10 cellular contexts compared by ENCODE assay signal in genomic region chr12:131836193-131836592, GRCh38. TPM values are rescaled to one million over a fixed set of nuclear protein-coding genes. Genes with fewer than 3 reads are reported as not detected.
A peak's percentile ranks its signal among the peaks of the same experiment; 100 is the strongest.
DNase-seq lines count a peak whose midpoint lies in the region; ATAC-seq and TF ChIP-seq lines count a peak whose summit lies in the region.
"Had no signal": no experiment of that assay in that cellular context is flagged by ENCODE, and none has a peak within 500 bp of the region (broad histone marks: within the 10 kb centered on the region; RNA-seq: fewer than 3 reads in every experiment).

No MANE protein-coding gene starts in this region.

- peaks cover 6% of the 10 kb centered on the region for H3K4me1 Mint-ChIP-seq in neural progenitor cell
- H3K4me1 Mint-ChIP-seq: activated naive CD8-positive, alpha-beta T cell treated with anti-CD3 and anti-CD28 coated beads, Interleukin-2, amount 10 ng/mL, durations not matched to agents 7 days and 5 days; IgD-negative memory B cell had no signal

- no peak overlapping the region for H3K27ac Mint-ChIP-seq in neural progenitor cell
- H3K27ac Mint-ChIP-seq: activated CD4-positive, alpha-beta memory T cell treated with anti-CD3 and anti-CD28 coated beads, Interleukin-2, amount 10 ng/mL, durations not matched to agents 7 days and 5 days; activated naive CD8-positive, alpha-beta T cell treated with anti-CD3 and anti-CD28 coated beads, Interleukin-2, amount 10 ng/mL, durations not matched to agents 7 days and 5 days; IgD-negative memory B cell had no signal

- H3F3A ChIP-seq in Loucy (ENCODE audit: low read depth) (no peaks in the 10 kb centered on the region), neural progenitor cell (ENCODE audit: low read depth) (peaks cover 3% of the 10 kb centered on the region)

- peak; percentile 37 for TF ChIP-seq CTCF in GM06990 (IDR thresholded peaks at IDR 0.05; ENCODE audit: insufficient read depth, low read length, poor library complexity, severe bottlenecking)
- TF ChIP-seq CTCF in Loucy (conservative IDR thresholded peaks at IDR 0.05; ENCODE audit: low read length), result peak; percentile 61
- TF ChIP-seq CTCF in choroid plexus epithelial cell (conservative IDR thresholded peaks at IDR 0.05; ENCODE audit: low read depth, low read length), result peak; percentile 56
- TF ChIP-seq CTCF in neural progenitor cell (IDR thresholded peaks at IDR 0.05), result peak; percentile 17

- no peak overlapping the region for H3K4me3 Mint-ChIP-seq in neural progenitor cell
- H3K4me3 Mint-ChIP-seq: activated CD4-positive, alpha-beta memory T cell treated with anti-CD3 and anti-CD28 coated beads, Interleukin-2, amount 10 ng/mL, durations not matched to agents 7 days and 5 days; activated naive CD8-positive, alpha-beta T cell treated with anti-CD3 and anti-CD28 coated beads, Interleukin-2, amount 10 ng/mL, durations not matched to agents 7 days and 5 days; IgD-negative memory B cell had no signal

- no peaks in the 10 kb centered on the region for H3K9me3 Mint-ChIP-seq in neural progenitor cell
- H3K9me3 Mint-ChIP-seq: activated CD4-positive, alpha-beta memory T cell treated with anti-CD3 and anti-CD28 coated beads, Interleukin-2, amount 10 ng/mL, durations not matched to agents 7 days and 5 days; activated naive CD8-positive, alpha-beta T cell treated with anti-CD3 and anti-CD28 coated beads, Interleukin-2, amount 10 ng/mL, durations not matched to agents 7 days and 5 days; IgD-negative memory B cell had no signal

- no peaks in the 10 kb centered on the region for H3K36me3 ChIP-seq in GM06990 (ENCODE audit: control insufficient read depth, insufficient read depth, low read length)
- no peaks in the 10 kb centered on the region for H3K36me3 ChIP-seq in Loucy (ENCODE audit: insufficient read depth, low read length)
- no peaks in the 10 kb centered on the region for H3K36me3 ChIP-seq in neural progenitor cell

- H3K4me3 ChIP-seq in GM06990 (replicated peaks; ENCODE audit: low read depth, low read length) (no peak overlapping the region), Loucy (ENCODE audit: low read length, poor library complexity, severe bottlenecking) (no peak overlapping the region), choroid plexus epithelial cell (ENCODE audit: low read depth, low read length) (no peak overlapping the region), neural progenitor cell (no peak overlapping the region)

- DNase-seq in GM06990 (ENCODE audit: extremely low read depth, insufficient read length) (no peak), choroid plexus epithelial cell (ENCODE audit: low read depth) (peak; percentile 45), neural progenitor cell (ENCODE audit: low spot score) (no peak)
- DNase-seq: activated CD4-positive, alpha-beta memory T cell treated with anti-CD3 and anti-CD28 coated beads, Interleukin-2, amount 10 ng/mL, durations not matched to agents 7 days and 5 days; activated naive CD8-positive, alpha-beta T cell treated with anti-CD3 and anti-CD28 coated beads, Interleukin-2, amount 10 ng/mL, durations not matched to agents 7 days and 5 days had no signal

- ATAC-seq in GM19452 (IDR thresholded peaks at IDR 0.05; ENCODE audit: unreplicated experiment) (no peak), HG02759 (IDR thresholded peaks at IDR 0.05; ENCODE audit: unreplicated experiment) (no peak)
- no peak for ATAC-seq in activated CD4-positive, CD25-positive, alpha-beta regulatory T cell treated with anti-CD3 and anti-CD28 coated beads, Interleukin-2, amount 50 U/mL, for 24 hours

- H3K79me2 ChIP-seq in Loucy (ENCODE audit: insufficient read depth, low read length) (no peaks in the 10 kb centered on the region), neural progenitor cell (ENCODE audit: low read depth) (no peaks in the 10 kb centered on the region)

- no peak overlapping the region for H3K4me2 ChIP-seq in Loucy (ENCODE audit: low read depth, low read length, poor library complexity, severe bottlenecking)
- H3K4me2 ChIP-seq in neural progenitor cell, result no peak overlapping the region

- peaks cover 7% of the 10 kb centered on the region for H3K27me3 Mint-ChIP-seq in neural progenitor cell (ENCODE audit: insufficient read depth, low read depth)

- H3K4me1 ChIP-seq in Loucy (ENCODE audit: insufficient read depth, low read length, poor library complexity, severe bottlenecking) (peaks cover 7% of the 10 kb centered on the region), neural progenitor cell (no peaks in the 10 kb centered on the region)

- H3K27ac ChIP-seq in neural progenitor cell, result no peak overlapping the region

- H3K27me3 ChIP-seq in GM06990 (replicated peaks; ENCODE audit: control insufficient read depth, insufficient read depth, low read length) (no peaks in the 10 kb centered on the region), Loucy (ENCODE audit: insufficient read depth, low read length, poor library complexity, severe bottlenecking) (no peaks in the 10 kb centered on the region), neural progenitor cell (peaks cover 12% of the 10 kb centered on the region)

- H3K9me3 ChIP-seq in Loucy (ENCODE audit: insufficient read depth, low read depth, low read length), result no peaks in the 10 kb centered on the region
- H3K9me3 ChIP-seq in neural progenitor cell (ENCODE audit: low read depth), result no peaks in the 10 kb centered on the region

- 0 out of 2 replicates have a peak overlapping the region, but pooled peaks have one; percentile 12 for H2AFZ ChIP-seq in Loucy (ENCODE audit: low read length)
- no peak overlapping the region for H2AFZ ChIP-seq in neural progenitor cell (replicated peaks)

- H3K9me2 ChIP-seq in Loucy (replicated peaks; ENCODE audit: low read depth, low read length), result no peaks in the 10 kb centered on the region

- H3K36me3 Mint-ChIP-seq in neural progenitor cell, result no peaks in the 10 kb centered on the region
- H3K36me3 Mint-ChIP-seq: activated naive CD8-positive, alpha-beta T cell treated with anti-CD3 and anti-CD28 coated beads, Interleukin-2, amount 10 ng/mL, durations not matched to agents 7 days and 5 days; IgD-negative memory B cell had no signal

- H3K9ac ChIP-seq in Loucy (ENCODE audit: low read depth, low read length, poor library complexity, severe bottlenecking), result no peak overlapping the region
- no peak overlapping the region for H3K9ac ChIP-seq in neural progenitor cell

- H4K20me1 ChIP-seq in Loucy (ENCODE audit: insufficient read depth, low read length, poor library complexity, severe bottlenecking), result no peaks in the 10 kb centered on the region
- H4K20me1 ChIP-seq in neural progenitor cell (ENCODE audit: low read depth), result no peaks in the 10 kb centered on the region

RNA-seq across cellular contexts. Expression of gene MMP17, which starts 8.0 kb away (rescaled TPM):
- 2.1 and 7.1 TPM in 2 replicates for total RNA-seq in neural progenitor cell (ENCODE audit: low replicate concordance)

RNA-seq across cellular contexts. Expression of gene ULK1, which starts 58.2 kb away (rescaled TPM):
- 4.9 and 16.0 TPM in 2 replicates for total RNA-seq in neural progenitor cell (ENCODE audit: low replicate concordance)
